Comparison of ENCODE assay signal across 37 cellular contexts in the genomic region with DNA sequence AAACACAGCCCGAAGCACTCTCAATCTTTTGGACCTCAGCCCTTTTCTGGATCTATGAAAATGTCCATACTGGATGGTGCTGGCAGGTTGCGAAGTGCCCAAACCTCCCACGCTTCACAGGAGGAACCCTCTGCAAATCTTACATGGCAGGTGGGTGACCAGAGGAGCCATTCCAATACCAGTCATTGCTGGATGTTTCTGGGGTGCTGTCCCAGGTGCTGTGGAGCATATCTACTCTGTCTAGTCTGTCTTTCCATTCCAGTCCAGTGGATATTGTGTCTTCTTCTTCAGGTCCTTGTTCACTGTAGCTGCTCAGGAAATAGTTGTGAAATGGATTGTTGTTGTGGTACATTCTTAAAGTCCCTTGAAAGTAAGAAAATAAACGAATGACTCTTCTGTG. TPM values are rescaled to one million over a fixed set of nuclear protein-coding genes. Genes with fewer than 3 reads are reported as not detected.
"Had no signal": no experiment of that assay in that cellular context is flagged by ENCODE, and none has a peak within 500 bp of the region (broad histone marks: within the 10 kb centered on the region; RNA-seq: fewer than 3 reads in every experiment).

No MANE protein-coding gene starts in this region.

- H3K4me3 ChIP-seq: SJCRH30, SK-N-MC had no signal

- ATAC-seq: activated naive CD8-positive, alpha-beta T cell treated with anti-CD3 and anti-CD28 coated beads, Interleukin-2, amount 50 U/mL, for 24 hours; activated T-cell treated with anti-CD3 and anti-CD28 coated beads, Interleukin-2, amount 50 U/mL, for 4 hours; Panc1 had no signal

- DNase-seq: activated B cell treated with CpG ODN at 0.5 μM for 24 hours; activated CD4-positive, alpha-beta memory T cell treated with anti-CD3 and anti-CD28 coated beads for 36 hours; activated CD4-positive, alpha-beta T cell treated with anti-CD3 and anti-CD28 coated beads for 4 hours; activated CD4-positive, alpha-beta T cell treated with anti-CD3 and anti-CD28 coated beads, Interleukin-2, amount 50 U/mL, for 1 hour; activated CD4-positive, CD25-positive, alpha-beta regulatory T cell treated with anti-CD3 and anti-CD28 coated beads, Interleukin-2, amount 50 U/mL, for 72 hours; activated CD8-positive, alpha-beta memory T cell treated with anti-CD3 and anti-CD28 coated beads, Interleukin-2, amount 50 U/mL, for 4 hours; activated naive CD4-positive, alpha-beta T cell treated with anti-CD3 and anti-CD28 coated beads, Interleukin-2, amount 10 ng/mL, durations not matched to agents 7 days and 5 days; activated naive CD8-positive, alpha-beta T cell treated with anti-CD3 and anti-CD28 coated beads, Interleukin-2, amount 50 U/mL, for 24 hours; activated T-cell treated with anti-CD3 and anti-CD28 coated beads for 4 hours; activated T-cell treated with anti-CD3 and anti-CD28 coated beads, Interleukin-2, amount 50 U/mL, for 4 hours; anterior cingulate cortex; caudate nucleus; cerebellar nuclear complex; MM.1S; NCI-H1105; NCI-H1417 treated with DMSO at 0.1 percent for 48 hours; NCI-H1694; NCI-H1930; NCI-H2081 treated with DMSO at 0.1 percent for 48 hours; NCI-H226; NCI-H446 treated with DMSO at 0.1 percent for 48 hours; NCI-H524 treated with DMSO at 0.1 percent for 48 hours; SHP77; SJCRH30; SW 1271; T-helper 1 cell; T-helper 2 cell; T-helper 9 cell had no signal

- H3K36me3 Mint-ChIP-seq: activated CD4-positive, alpha-beta memory T cell treated with anti-CD3 and anti-CD28 coated beads for 36 hours; activated naive CD4-positive, alpha-beta T cell treated with anti-CD3 and anti-CD28 coated beads, Interleukin-2, amount 10 ng/mL, durations not matched to agents 7 days and 5 days; activated naive CD8-positive, alpha-beta T cell; brain had no signal

- H3K27ac Mint-ChIP-seq: activated B cell treated with CpG ODN at 0.5 μM for 24 hours; activated CD4-positive, alpha-beta memory T cell treated with anti-CD3 and anti-CD28 coated beads for 36 hours; activated naive CD4-positive, alpha-beta T cell treated with anti-CD3 and anti-CD28 coated beads, Interleukin-2, amount 10 ng/mL, durations not matched to agents 7 days and 5 days; activated naive CD8-positive, alpha-beta T cell; activated naive CD8-positive, alpha-beta T cell treated with anti-CD3 and anti-CD28 coated beads, Interleukin-2, amount 50 U/mL, for 24 hours; activated T-helper 1 cell treated with anti-CD3 and anti-CD28 coated beads, Interleukin-12 subunit alpha, Interleukin-12 subunit beta, Interleukin-2, Interleukin-4 antibody, amounts not matched to agents 30 ng/mL and 10 ng/mL and 1 ng/mL, durations not matched to agents 14 hours and 24 hours and 36 hours; brain had no signal

- H3K4me1 ChIP-seq: SJCRH30 had no signal

- FAIRE-seq: bronchial epithelial cell had no signal

- H3K4me1 Mint-ChIP-seq: brain had no signal

- H3K27ac ChIP-seq: SJCRH30, SK-N-MC, VCaP had no signal

- H3K4me3 Mint-ChIP-seq: activated B cell treated with CpG ODN at 0.5 μM for 24 hours; activated CD4-positive, alpha-beta memory T cell treated with anti-CD3 and anti-CD28 coated beads for 36 hours; activated naive CD4-positive, alpha-beta T cell treated with anti-CD3 and anti-CD28 coated beads, Interleukin-2, amount 10 ng/mL, durations not matched to agents 7 days and 5 days; activated naive CD8-positive, alpha-beta T cell; activated naive CD8-positive, alpha-beta T cell treated with anti-CD3 and anti-CD28 coated beads, Interleukin-2, amount 50 U/mL, for 24 hours; activated T-cell treated with anti-CD3 and anti-CD28 coated beads, Interleukin-2, amount 50 U/mL, for 4 hours; activated T-helper 1 cell treated with anti-CD3 and anti-CD28 coated beads, Interleukin-12 subunit alpha, Interleukin-12 subunit beta, Interleukin-2, Interleukin-4 antibody, amounts not matched to agents 30 ng/mL and 10 ng/mL and 1 ng/mL, durations not matched to agents 14 hours and 24 hours and 36 hours; brain had no signal

- H3K9me3 ChIP-seq: SJCRH30 had no signal

- H3K9me3 Mint-ChIP-seq: activated B cell treated with CpG ODN at 0.5 μM for 24 hours; activated CD4-positive, alpha-beta memory T cell treated with anti-CD3 and anti-CD28 coated beads for 36 hours; activated naive CD4-positive, alpha-beta T cell treated with anti-CD3 and anti-CD28 coated beads, Interleukin-2, amount 10 ng/mL, durations not matched to agents 7 days and 5 days; activated naive CD8-positive, alpha-beta T cell treated with anti-CD3 and anti-CD28 coated beads, Interleukin-2, amount 50 U/mL, for 24 hours; activated T-cell treated with anti-CD3 and anti-CD28 coated beads, Interleukin-2, amount 50 U/mL, for 4 hours; activated T-helper 1 cell treated with anti-CD3 and anti-CD28 coated beads, Interleukin-12 subunit alpha, Interleukin-12 subunit beta, Interleukin-2, Interleukin-4 antibody, amounts not matched to agents 30 ng/mL and 10 ng/mL and 1 ng/mL, durations not matched to agents 14 hours and 24 hours and 36 hours had no signal

- H3K36me3 ChIP-seq: SJCRH30 had no signal

RNA-seq across cellular contexts. Expression of a gene that starts 10.7 kb away (rescaled TPM):
- total RNA-seq: activated B cell treated with CpG ODN at 0.5 μM for 24 hours; activated CD4-positive, alpha-beta memory T cell treated with anti-CD3 and anti-CD28 coated beads for 36 hours; activated T-cell treated with anti-CD3 and anti-CD28 coated beads, Interleukin-2, amount 50 U/mL, for 4 hours; activated T-helper 1 cell treated with anti-CD3 and anti-CD28 coated beads, Interleukin-12 subunit alpha, Interleukin-12 subunit beta, Interleukin-2, Interleukin-4 antibody, amounts not matched to agents 30 ng/mL and 10 ng/mL and 1 ng/mL, durations not matched to agents 14 hours and 24 hours and 36 hours; bronchial epithelial cell; LHCN-M2; RPMI7951; SJCRH30 had no signal
